In the genomic region with DNA sequence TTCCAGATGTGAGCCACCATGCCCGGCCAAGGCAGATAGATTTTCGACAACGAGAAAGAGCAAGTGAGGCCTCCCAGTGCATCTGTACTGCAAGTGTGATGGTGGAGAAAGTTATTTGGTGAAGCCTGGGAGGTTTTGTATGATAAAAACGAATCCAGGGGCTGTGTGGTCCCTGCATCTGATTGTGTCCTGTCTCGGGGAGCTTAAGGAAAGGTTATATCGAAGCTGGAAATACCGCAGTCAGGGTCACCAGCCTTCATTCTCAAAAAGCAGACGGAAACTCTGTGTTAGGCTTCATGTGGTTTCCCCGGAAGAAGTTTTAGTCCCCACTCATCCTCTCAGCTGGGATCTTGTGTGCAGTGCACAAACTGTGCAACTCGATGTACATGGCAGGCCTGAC, we compare ENCODE assay signal across 10 cellular contexts. TPM values are rescaled to one million over a fixed set of nuclear protein-coding genes. Genes with fewer than 3 reads are reported as not detected.
"Had no signal": no experiment of that assay in that cellular context is flagged by ENCODE, and none has a peak within 500 bp of the region (broad histone marks: within the 10 kb centered on the region; RNA-seq: fewer than 3 reads in every experiment).

No MANE protein-coding gene starts in this region.

- H3K4me2 ChIP-seq: KMS-11 had no signal

- ATAC-seq: HepG2, K562 had no signal

- H3K4me3 ChIP-seq: K562 had no signal

- H3K9ac ChIP-seq: KMS-11 had no signal

- FAIRE-seq: HepG2, HTR-8/SVneo, K562 had no signal

- H3K27ac ChIP-seq: HL-60, KMS-11 had no signal

- DNase-seq: KBM-7, KG1 had no signal

RNA-seq across cellular contexts. Expression of a gene that starts 3.4 kb away (rescaled TPM):
- total RNA-seq: HepG2, HT-29, HT1080, K562 had no signal
- polyA plus RNA-seq: HepG2, IgD-negative memory B cell, K562 had no signal
